In the genomic region with DNA sequence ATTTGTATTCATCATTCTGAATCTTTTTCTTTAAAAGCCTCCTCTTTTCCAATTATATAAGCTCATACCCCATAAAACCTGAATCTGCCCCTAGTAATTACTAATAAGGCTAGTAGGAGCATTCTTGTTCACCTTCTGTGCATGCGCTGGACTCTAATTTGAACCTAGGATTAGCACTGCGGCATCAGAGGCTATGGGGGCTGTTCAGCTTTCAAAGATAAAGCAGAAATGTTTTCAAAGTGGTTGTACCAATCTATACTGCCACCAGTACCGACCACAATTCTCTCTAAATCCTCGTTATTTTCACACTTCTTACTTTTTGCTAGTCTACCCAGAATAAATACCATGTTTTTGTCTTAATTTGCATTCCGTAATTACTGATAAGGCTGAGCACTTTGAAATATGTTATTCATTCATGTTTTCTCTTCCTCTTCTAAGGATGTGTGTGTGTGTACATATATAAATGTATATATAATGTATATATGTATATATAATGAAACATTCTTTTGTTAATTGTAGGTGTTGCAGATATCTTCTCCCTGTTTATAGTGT, we compare ENCODE assay signal across 11 cellular contexts. TPM values are rescaled to one million over a fixed set of nuclear protein-coding genes. Genes with fewer than 3 reads are reported as not detected.
A peak's percentile ranks its signal among the peaks of the same experiment; 100 is the strongest.
DNase-seq lines count a peak whose midpoint lies in the region; ATAC-seq lines count a peak whose summit lies in the region.
"Had no signal": no experiment of that assay in that cellular context is flagged by ENCODE, and none has a peak within 500 bp of the region (broad histone marks: within the 10 kb centered on the region; RNA-seq: fewer than 3 reads in every experiment).

No MANE protein-coding gene starts in this region.

- no peak for ATAC-seq in activated T-helper 17 cell treated with anti-CD3 and anti-CD28 coated beads, Interleukin-2, amount 50 U/mL, for 72 hours (replicated peaks)
- no peak for ATAC-seq in natural killer cell treated with Interleukin-12 subunit alpha and Interleukin-12 subunit beta and Interleukin-15 and Interleukin-18, amount 100 ng/mL, for 72 hours
- ATAC-seq in GM18870 (IDR thresholded peaks at IDR 0.05; ENCODE audit: unreplicated experiment) (no peak), HG03460 (IDR thresholded peaks at IDR 0.05; ENCODE audit: unreplicated experiment) (no peak)

- no peak overlapping the region for H3K27ac ChIP-seq in CD4-positive, alpha-beta memory T cell (ENCODE audit: low read depth, low read length)
- no peak overlapping the region for H3K27ac ChIP-seq in HUES48 (ENCODE audit: low read depth, low read length)

- H3K27ac Mint-ChIP-seq in CD4-positive, alpha-beta memory T cell = peak overlapping the region in 4 of 7 donors; percentile 18 to 95 (median 60)
- peak overlapping the region; percentile 97 for H3K27ac Mint-ChIP-seq in activated T-helper 17 cell treated with anti-CD3 and anti-CD28 coated beads, Interleukin-2, amount 50 U/mL, for 72 hours
- H3K27ac Mint-ChIP-seq in natural killer cell treated with Interleukin-12 subunit alpha and Interleukin-12 subunit beta and Interleukin-15 and Interleukin-18, amount 100 ng/mL, for 72 hours = peak overlapping the region; percentile 94 to 96

- CTCF ChIA-PET in CD4-positive, alpha-beta memory T cell (lab: Charles Lee; ENCODE audit: partially characterized antibody) = interaction anchor here (1.2 to 2.8 kb wide), 2 partner anchors 49 to 104 kb away, joined by 3 to 17 read pairs; no protein-coding TSS in a partner anchor

- peaks cover 28% of the 10 kb centered on the region for H3K4me1 ChIP-seq in CD4-positive, alpha-beta memory T cell (ENCODE audit: insufficient read depth, low read length)
- H3K4me1 ChIP-seq in HUES48 (ENCODE audit: control insufficient read depth, insufficient read depth, low read length) = peaks cover 10% of the 10 kb centered on the region

- POLR2A ChIA-PET in CD4-positive, alpha-beta memory T cell (lab: Charles Lee; ENCODE audit: partially characterized antibody) = interaction anchor here (1.0 to 2.3 kb wide), 4 partner anchors 9 to 348 kb away, joined by 3 to 20 read pairs (median 16); a partner anchor contains a TSS

- H3K36me3 Mint-ChIP-seq in CD4-positive, alpha-beta memory T cell = peaks cover 5 to 8% of the 10 kb centered on the region in 2 donors
- peaks cover 5% of the 10 kb centered on the region for H3K36me3 Mint-ChIP-seq in activated T-helper 17 cell treated with anti-CD3 and anti-CD28 coated beads, Interleukin-2, amount 50 U/mL, for 72 hours (ENCODE audit: low read depth)
- peaks cover 2% of the 10 kb centered on the region for H3K36me3 Mint-ChIP-seq in natural killer cell treated with Interleukin-12 subunit alpha and Interleukin-12 subunit beta and Interleukin-15 and Interleukin-18, amount 100 ng/mL, for 72 hours

- no peaks in the 10 kb centered on the region for H3K27me3 Mint-ChIP-seq in CD4-positive, alpha-beta memory T cell
- no peaks in the 10 kb centered on the region for H3K27me3 Mint-ChIP-seq in activated T-helper 17 cell treated with anti-CD3 and anti-CD28 coated beads, Interleukin-2, amount 50 U/mL, for 72 hours
- H3K27me3 Mint-ChIP-seq in natural killer cell treated with Interleukin-12 subunit alpha and Interleukin-12 subunit beta and Interleukin-15 and Interleukin-18, amount 100 ng/mL, for 72 hours = peaks cover 0 to 3% of the 10 kb centered on the region in 2 donors

- no peaks in the 10 kb centered on the region for H3K36me3 ChIP-seq in CD4-positive, alpha-beta memory T cell (ENCODE audit: insufficient read depth, low read length)
- H3K36me3 ChIP-seq in HUES48 (ENCODE audit: control insufficient read depth, insufficient read depth, low read length) = peaks cover 3% of the 10 kb centered on the region; the same call in 1 of the 2 replicates

- intact Hi-C loops in CD4-positive, alpha-beta memory T cell (cut with micrococcal nuclease) = loop anchor here (2.0 kb wide), 1 partner anchor 357 kb away; no protein-coding TSS in a partner anchor

- no peaks in the 10 kb centered on the region for H3K9me3 Mint-ChIP-seq in CD4-positive, alpha-beta memory T cell
- no peaks in the 10 kb centered on the region for H3K9me3 Mint-ChIP-seq in activated T-helper 17 cell treated with anti-CD3 and anti-CD28 coated beads, Interleukin-2, amount 50 U/mL, for 72 hours
- H3K9me3 Mint-ChIP-seq in natural killer cell treated with Interleukin-12 subunit alpha and Interleukin-12 subunit beta and Interleukin-15 and Interleukin-18, amount 100 ng/mL, for 72 hours = no peaks in the 10 kb centered on the region

- no peaks in the 10 kb centered on the region for H3K9me3 ChIP-seq in CD4-positive, alpha-beta memory T cell (ENCODE audit: control insufficient read depth in 1 of 2, low read length in 2 of 2)
- H3K9me3 ChIP-seq in HUES48 (ENCODE audit: control insufficient read depth, insufficient read depth, low read length) = no peaks in the 10 kb centered on the region
- H3K9me3 ChIP-seq: stomach had no signal

- H3K27me3 ChIP-seq in CD4-positive, alpha-beta memory T cell (ENCODE audit: insufficient read depth, low read length) = no peaks in the 10 kb centered on the region
- no peaks in the 10 kb centered on the region for H3K27me3 ChIP-seq in HUES48 (ENCODE audit: control insufficient read depth, insufficient read depth, low read length)
- H3K27me3 ChIP-seq: stomach had no signal

- H3K4me1 Mint-ChIP-seq in CD4-positive, alpha-beta memory T cell = peaks cover 19 to 41% (median 30%) of the 10 kb centered on the region in 4 donors
- H3K4me1 Mint-ChIP-seq in activated T-helper 17 cell treated with anti-CD3 and anti-CD28 coated beads, Interleukin-2, amount 50 U/mL, for 72 hours = peaks cover 26% of the 10 kb centered on the region
- peaks cover 23 to 29% of the 10 kb centered on the region in 2 donors for H3K4me1 Mint-ChIP-seq in natural killer cell treated with Interleukin-12 subunit alpha and Interleukin-12 subunit beta and Interleukin-15 and Interleukin-18, amount 100 ng/mL, for 72 hours (ENCODE audit: low read depth in 2 of 2)

- no peak for DNase-seq in CD4-positive, alpha-beta memory T cell
- no peak for DNase-seq in natural killer cell treated with Interleukin-12 subunit alpha and Interleukin-12 subunit beta and Interleukin-15 and Interleukin-18, amount 100 ng/mL, for 72 hours (ENCODE audit: low spot score)
- DNase-seq in stimulated activated CD4-positive, alpha-beta T cell treated with anti-CD3 and anti-CD28 coated beads, Interleukin-12 subunit alpha, Interleukin-12 subunit beta, amount 100 ng/mL, for 4 hours = no peak
- DNase-seq in medulla oblongata (ENCODE audit: extremely low spot score) = no peak
- DNase-seq: caudate nucleus, NCI-H1092 treated with DMSO at 0.1 percent for 48 hours, stomach had no signal

- no peak overlapping the region for H3K9ac ChIP-seq in HUES48 (ENCODE audit: low read depth, low read length)

- H3K4me3 Mint-ChIP-seq in CD4-positive, alpha-beta memory T cell = peak overlapping the region in 4 of 8 donors; percentile 20 to 98 (median 96)
- peak overlapping the region; percentile 96 for H3K4me3 Mint-ChIP-seq in activated T-helper 17 cell treated with anti-CD3 and anti-CD28 coated beads, Interleukin-2, amount 50 U/mL, for 72 hours
- H3K4me3 Mint-ChIP-seq in natural killer cell treated with Interleukin-12 subunit alpha and Interleukin-12 subunit beta and Interleukin-15 and Interleukin-18, amount 100 ng/mL, for 72 hours = peak overlapping the region; percentile 93

- no peak overlapping the region for H3K4me3 ChIP-seq in CD4-positive, alpha-beta memory T cell (ENCODE audit: low read length in 2 of 2)
- 0 out of 2 replicates have a peak overlapping the region, but pooled peaks have one; percentile 92 for H3K4me3 ChIP-seq in HUES48 (ENCODE audit: low read depth, low read length)

RNA-seq across cellular contexts. Expression of a gene that starts 1.6 kb away (rescaled TPM):
- total RNA-seq in CD4-positive, alpha-beta memory T cell = 10 to 100 TPM; 37.0 to 37.5 TPM
- 10 to 100 TPM; 18.2 to 24.8 TPM for polyA plus RNA-seq in CD4-positive, alpha-beta memory T cell
- total RNA-seq in activated T-helper 17 cell treated with anti-CD3 and anti-CD28 coated beads, Interleukin-2, amount 50 U/mL, for 72 hours = 10 to 100 TPM; 23.6 to 31.9 TPM
- 10 to 100 TPM; 24.3 to 27.5 TPM for total RNA-seq in natural killer cell treated with Interleukin-12 subunit alpha and Interleukin-12 subunit beta and Interleukin-15 and Interleukin-18, amount 100 ng/mL, for 72 hours

RNA-seq across cellular contexts. Expression of a gene that starts 50.8 kb away (rescaled TPM):
- under 1 TPM in 1 of 2 experiments, not detected in 1; 0.06 TPM for total RNA-seq in CD4-positive, alpha-beta memory T cell
- not detected for polyA plus RNA-seq in CD4-positive, alpha-beta memory T cell
- 10 to 100 TPM; 17.1 to 24.4 TPM for total RNA-seq in activated T-helper 17 cell treated with anti-CD3 and anti-CD28 coated beads, Interleukin-2, amount 50 U/mL, for 72 hours
- 10 to 100 TPM in 1 of 2 donors, 1 to 10 TPM in 1; 8.7 to 18.5 TPM for total RNA-seq in natural killer cell treated with Interleukin-12 subunit alpha and Interleukin-12 subunit beta and Interleukin-15 and Interleukin-18, amount 100 ng/mL, for 72 hours

Comparison
In these comparisons a context has a peak if more than half of its experiments do, and no peak if none do; other contexts are left out.
1. RNA of a gene that starts 50.8 kb away (total RNA-seq): 17.1 to 24.4 TPM in activated T-helper 17 cell treated with anti-CD3 and anti-CD28 coated beads, Interleukin-2, amount 50 U/mL, for 72 hours and 8.7 to 18.5 TPM in natural killer cell treated with Interleukin-12 subunit alpha and Interleukin-12 subunit beta and Interleukin-15 and Interleukin-18, amount 100 ng/mL, for 72 hours; 0.06 TPM in CD4-positive, alpha-beta memory T cell; every median in the first group is over 4 times any median in the second.
2. Peak in every context shown above with its lines, with median percentiles within 50 percentile points of each other: H3K27ac Mint-ChIP-seq.